2 cellular contexts compared by ENCODE assay signal in genomic region chr17:61330174-61331150, GRCh38.
TF ChIP-seq lines count a peak whose summit lies in the region.

No MANE protein-coding gene starts in this region.

TF ChIP-seq in IMR-90, 13 proteins besides CTCF, POLR2A, EP300 and RAD21 (continued from another document):
- TF ChIP-seq BHLHE40 (IDR thresholded peaks at IDR 0.05; ENCODE audit: low read depth, low read length) = no peak
- no peak for TF ChIP-seq FOS (IDR thresholded peaks at IDR 0.05; ENCODE audit: low read depth, low read length)
- TF ChIP-seq CEBPB (IDR thresholded peaks at IDR 0.05; ENCODE audit: low read depth, low read length) = no peak
- TF ChIP-seq, protein P1, sequence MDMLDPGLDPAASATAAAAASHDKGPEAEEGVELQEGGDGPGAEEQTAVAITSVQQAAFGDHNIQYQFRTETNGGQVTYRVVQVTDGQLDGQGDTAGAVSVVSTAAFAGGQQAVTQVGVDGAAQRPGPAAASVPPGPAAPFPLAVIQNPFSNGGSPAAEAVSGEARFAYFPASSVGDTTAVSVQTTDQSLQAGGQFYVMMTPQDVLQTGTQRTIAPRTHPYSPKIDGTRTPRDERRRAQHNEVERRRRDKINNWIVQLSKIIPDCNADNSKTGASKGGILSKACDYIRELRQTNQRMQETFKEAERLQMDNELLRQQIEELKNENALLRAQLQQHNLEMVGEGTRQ (IDR thresholded peaks at IDR 0.05; ENCODE audit: low read depth, low read length) = no peak
- no peak for TF ChIP-seq RFX5 (IDR thresholded peaks at IDR 0.05; ENCODE audit: low read depth, low read length)
- TF ChIP-seq ELK1 (IDR thresholded peaks at IDR 0.05; ENCODE audit: borderline replicate concordance, low read depth, low read length) = no peak
- no peak for TF ChIP-seq RCOR1 (IDR thresholded peaks at IDR 0.05; ENCODE audit: insufficient replicate concordance, low read length)
- TF ChIP-seq CHD1 (IDR thresholded peaks at IDR 0.05; ENCODE audit: low read depth, low read length) = no peak
- TF ChIP-seq NFE2L2 (IDR thresholded peaks at IDR 0.05; ENCODE audit: low read depth, low read length) = no peak
- no peak for TF ChIP-seq MXI1 (IDR thresholded peaks at IDR 0.05; ENCODE audit: borderline replicate concordance, low read depth, low read length)
- no peak for TF ChIP-seq MAZ (IDR thresholded peaks at IDR 0.05; ENCODE audit: borderline replicate concordance, low read depth, low read length)

TF ChIP-seq in HepG2, 621 proteins besides CTCF, POLR2A, EP300 and RAD21:
- TF ChIP-seq ZNF770 (CRISPR knock-in tag; IDR thresholded peaks at IDR 0.05) (peak; percentile 93), NCOR1 (IDR thresholded peaks at IDR 0.05; ENCODE audit: borderline replicate concordance, low read length) (no peak), TGIF2 (CRISPR knock-in tag; IDR thresholded peaks at IDR 0.05) (no peak), TEAD3 (CRISPR knock-in tag; optimal IDR thresholded peaks at IDR 0.05; ENCODE audit: borderline replicate concordance) (peak; percentile 7), CEBPB (IDR thresholded peaks at IDR 0.05; ENCODE audit: borderline replicate concordance, low read depth, low read length) (peak; percentile 13; the same call in 1 of the 2 replicates), ZNF550 (CRISPR knock-in tag; IDR thresholded peaks at IDR 0.05; ENCODE audit: borderline replicate concordance) (0 out of 2 replicates have a peak, but pooled peaks have one; percentile 55)
